ENCODE assay signal across 15 cellular contexts in genomic region chr14:52494444-52494843, GRCh38.
"Had no signal": no experiment of that assay in that cellular context is flagged by ENCODE, and none has a peak within 500 bp of the region (broad histone marks: within the 10 kb centered on the region; RNA-seq: fewer than 3 reads in every experiment).

No MANE protein-coding gene starts in this region.

- H3K4me1 ChIP-seq: upper lobe of right lung had no signal

- H3K4me3 ChIP-seq: thoracic aorta, upper lobe of right lung had no signal

- H3K4me3 Mint-ChIP-seq: activated CD4-positive, alpha-beta T cell treated with anti-CD3 and anti-CD28 coated beads, Interleukin-2, amount 10 ng/mL, durations not matched to agents 24 days and 14 days; activated naive CD8-positive, alpha-beta T cell treated with anti-CD3 and anti-CD28 coated beads for 36 hours; activated T-cell treated with anti-CD3 and anti-CD28 coated beads, Interleukin-2, amount 50 U/mL, for 72 hours; brain; central memory CD8-positive, alpha-beta T cell; endodermal cell; nephron progenitor cell; stimulated activated effector memory CD8-positive, alpha-beta T cell treated with anti-CD3 and anti-CD28 coated beads, Interleukin-12 subunit alpha, Interleukin-12 subunit beta, amount 100 ng/mL, for 72 hours had no signal

- H3K27ac Mint-ChIP-seq: activated CD4-positive, alpha-beta T cell treated with anti-CD3 and anti-CD28 coated beads, Interleukin-2, amount 10 ng/mL, durations not matched to agents 24 days and 14 days; activated naive CD8-positive, alpha-beta T cell treated with anti-CD3 and anti-CD28 coated beads for 36 hours; activated T-cell treated with anti-CD3 and anti-CD28 coated beads, Interleukin-2, amount 50 U/mL, for 72 hours; endodermal cell; nephron progenitor cell; stimulated activated effector memory CD8-positive, alpha-beta T cell treated with anti-CD3 and anti-CD28 coated beads, Interleukin-12 subunit alpha, Interleukin-12 subunit beta, amount 100 ng/mL, for 72 hours had no signal

- DNase-seq: activated CD4-positive, alpha-beta T cell treated with anti-CD3 and anti-CD28 coated beads, Interleukin-2, amount 10 ng/mL, durations not matched to agents 24 days and 14 days; activated CD4-positive, CD25-positive, alpha-beta regulatory T cell; activated CD8-positive, alpha-beta memory T cell treated with anti-CD3 and anti-CD28 coated beads, Interleukin-2, amount 50 U/mL, for 48 hours; activated gamma-delta T cell; activated naive CD8-positive, alpha-beta T cell treated with anti-CD3 and anti-CD28 coated beads for 36 hours; activated T-cell treated with anti-CD3 and anti-CD28 coated beads, Interleukin-2, amount 50 U/mL, for 72 hours; amygdala; endodermal cell; nephron progenitor cell; occipital lobe; upper lobe of right lung had no signal

- H3K27me3 Mint-ChIP-seq: activated CD4-positive, alpha-beta T cell treated with anti-CD3 and anti-CD28 coated beads, Interleukin-2, amount 10 ng/mL, durations not matched to agents 24 days and 14 days; activated naive CD8-positive, alpha-beta T cell treated with anti-CD3 and anti-CD28 coated beads for 36 hours; brain; central memory CD8-positive, alpha-beta T cell had no signal

- H3K4me1 Mint-ChIP-seq: activated CD4-positive, alpha-beta T cell treated with anti-CD3 and anti-CD28 coated beads, Interleukin-2, amount 10 ng/mL, durations not matched to agents 24 days and 14 days; activated naive CD8-positive, alpha-beta T cell treated with anti-CD3 and anti-CD28 coated beads for 36 hours; central memory CD8-positive, alpha-beta T cell; endodermal cell; stimulated activated effector memory CD8-positive, alpha-beta T cell treated with anti-CD3 and anti-CD28 coated beads, Interleukin-12 subunit alpha, Interleukin-12 subunit beta, amount 100 ng/mL, for 72 hours had no signal

- H3K27me3 ChIP-seq: upper lobe of right lung had no signal

- H3K36me3 ChIP-seq: upper lobe of right lung had no signal
